ENCODE assay signal across 16 cellular contexts in the genomic region with DNA sequence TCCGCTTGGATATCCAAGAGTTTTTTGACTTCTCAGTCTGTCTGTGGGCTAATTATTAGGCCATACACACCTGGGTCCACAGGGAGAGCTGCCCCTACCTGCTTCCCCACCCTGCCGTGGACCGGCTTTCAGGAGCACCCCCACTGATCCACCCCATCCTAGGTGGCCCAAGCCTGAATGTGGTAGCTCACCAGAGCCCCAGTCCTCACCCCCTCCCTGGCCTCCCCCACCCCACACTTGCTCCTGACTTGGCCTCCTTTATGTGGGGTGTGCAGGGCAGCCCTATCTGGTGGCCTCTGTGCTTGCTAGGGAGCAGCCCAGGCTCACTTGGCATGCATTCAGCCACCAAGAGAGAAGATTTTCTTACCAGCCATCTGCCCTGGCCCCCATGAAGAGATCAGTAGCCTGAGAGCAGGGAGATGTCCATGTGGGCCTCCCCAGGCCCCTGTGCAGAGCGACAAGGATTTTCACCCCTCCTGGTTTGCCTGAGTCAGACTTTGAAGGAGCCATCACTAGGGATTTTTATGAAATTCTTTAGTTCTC. TPM values are rescaled to one million over a fixed set of nuclear protein-coding genes. Genes with fewer than 3 reads are reported as not detected.
A peak's percentile ranks its signal among the peaks of the same experiment; 100 is the strongest.
DNase-seq lines count a peak whose midpoint lies in the region; ATAC-seq and TF ChIP-seq lines count a peak whose summit lies in the region.
"Had no signal": no experiment of that assay in that cellular context is flagged by ENCODE, and none has a peak within 500 bp of the region (broad histone marks: within the 10 kb centered on the region; RNA-seq: fewer than 3 reads in every experiment).

No MANE protein-coding gene starts in this region.

- H4K12ac ChIP-seq in trophoblast cell (ENCODE audit: low read depth, low read length) = no peak overlapping the region

- peak overlapping the region; percentile 7 for H4K91ac ChIP-seq in trophoblast cell (ENCODE audit: low read depth, low read length)

- H3K4ac ChIP-seq in trophoblast cell (ENCODE audit: low read depth, low read length) = no peak overlapping the region

- no peak overlapping the region for H2AFZ ChIP-seq in trophoblast cell (ENCODE audit: insufficient read depth, low read length, poor library complexity)

- H3K18ac ChIP-seq in trophoblast cell (ENCODE audit: low read length) = no peak overlapping the region

- H4K20me1 ChIP-seq in DOHH2 (ENCODE audit: control insufficient read depth, insufficient read depth, low read depth, low read length) = peaks cover 4% of the 10 kb centered on the region; the same call in 1 of the 2 replicates

- intact Hi-C loops in CD4-positive, alpha-beta memory T cell (cut with micrococcal nuclease) = no loop called here
- intact Hi-C loops in psoas muscle (cut with DNase I) = no loop called here

- H3K36me3 ChIP-seq in DOHH2 (ENCODE audit: control insufficient read depth, low read length) (peaks cover 83% of the 10 kb centered on the region), trophoblast cell (ENCODE audit: control insufficient read depth in 1 of 2, insufficient read depth in 2 of 2, low read length in 2 of 2) (no peaks in the 10 kb centered on the region), psoas muscle (ENCODE audit: insufficient read depth in 1 of 2, low read depth in 1 of 2) (peaks cover 0 to 6% of the 10 kb centered on the region in 2 donors)
- no peaks in the 10 kb centered on the region for H3K36me3 ChIP-seq in CD4-positive, alpha-beta memory T cell (ENCODE audit: insufficient read depth, low read length)

- H3K79me1 ChIP-seq in trophoblast cell (ENCODE audit: low read length) = no peaks in the 10 kb centered on the region

- no peak overlapping the region for H2BK120ac ChIP-seq in trophoblast cell (ENCODE audit: insufficient read depth, low read length, poor library complexity)

- H3K4me1 ChIP-seq in DOHH2 (ENCODE audit: control insufficient read depth, low read length) = peaks cover 99% of the 10 kb centered on the region
- peaks cover 16 to 21% of the 10 kb centered on the region in 2 experiments for H3K4me1 ChIP-seq in trophoblast cell (ENCODE audit: control insufficient read depth in 1 of 2, insufficient read depth in 2 of 2, low read length in 2 of 2)
- no peaks in the 10 kb centered on the region for H3K4me1 ChIP-seq in CD4-positive, alpha-beta memory T cell (ENCODE audit: insufficient read depth, low read length)
- no peaks in the 10 kb centered on the region for H3K4me1 ChIP-seq in psoas muscle

- H3K4me3 ChIP-seq in DOHH2 (ENCODE audit: low read length) (peak overlapping the region; percentile 64), trophoblast cell (ENCODE audit: low read depth, low read length) (no peak overlapping the region), psoas muscle (no peak overlapping the region)
- no peak overlapping the region for H3K4me3 ChIP-seq in CD4-positive, alpha-beta memory T cell (ENCODE audit: low read length in 2 of 2)
- H3K4me3 ChIP-seq: SJSA1 had no signal

- H3F3A ChIP-seq in DOHH2 (ENCODE audit: control insufficient read depth, insufficient read depth) = peaks cover 64% of the 10 kb centered on the region

- POLR2A ChIA-PET in CD4-positive, alpha-beta memory T cell (lab: Charles Lee; ENCODE audit: partially characterized antibody) = no interaction called here

- H4K8ac ChIP-seq in trophoblast cell (ENCODE audit: low read depth, low read length) = no peak overlapping the region

- DNase-seq in NAMALWA (ENCODE audit: low spot score) (peak; percentile 51), trophoblast cell (no peak), psoas muscle (no peak), NCI-H2029 (lab: John Stamatoyannopoulos, UW) (no peak)
- no peak for DNase-seq in CD4-positive, alpha-beta memory T cell
- DNase-seq: AML-193; CD8-positive, alpha-beta T cell; DND-41; GDM1; KBM-7; NCI-H1092 treated with DMSO at 0.1 percent for 48 hours; OCI-M1; SW 1271 had no signal

- H2BK5ac ChIP-seq in trophoblast cell (ENCODE audit: low read depth, low read length, poor library complexity) = no peak overlapping the region

- TF ChIP-seq CTCF in DOHH2 (IDR thresholded peaks at IDR 0.05; ENCODE audit: low read depth, low read length, poor library complexity, severe bottlenecking) (no peak), psoas muscle (IDR thresholded peaks at IDR 0.05) (no peak)

- no peaks in the 10 kb centered on the region for H3K4me1 Mint-ChIP-seq in CD4-positive, alpha-beta memory T cell

- H3K27me3 ChIP-seq in DOHH2 (ENCODE audit: control insufficient read depth, low read length) (no peaks in the 10 kb centered on the region), trophoblast cell (ENCODE audit: insufficient read depth, low read length) (no peaks in the 10 kb centered on the region), psoas muscle (ENCODE audit: insufficient read depth in 3 of 3, low read length in 2 of 3) (no peaks in the 10 kb centered on the region)
- no peaks in the 10 kb centered on the region for H3K27me3 ChIP-seq in CD4-positive, alpha-beta memory T cell (ENCODE audit: insufficient read depth, low read length)
- H3K27me3 ChIP-seq: SJSA1 had no signal

- H3K23ac ChIP-seq in trophoblast cell (ENCODE audit: low read length) = no peak overlapping the region

- no peak overlapping the region for H3K9ac ChIP-seq in trophoblast cell (ENCODE audit: low read length)

- no peaks in the 10 kb centered on the region for H3K36me3 Mint-ChIP-seq in CD4-positive, alpha-beta memory T cell
- H3K36me3 Mint-ChIP-seq: CD8-positive, alpha-beta T cell had no signal

- H3K27ac Mint-ChIP-seq in CD4-positive, alpha-beta memory T cell = no peak overlapping the region
- H3K27ac Mint-ChIP-seq: CD8-positive, alpha-beta T cell had no signal

- H2BK12ac ChIP-seq in trophoblast cell (ENCODE audit: low read length) = no peak overlapping the region

- H3K79me2 ChIP-seq in DOHH2 (ENCODE audit: control insufficient read depth, low read length) (peaks cover 89% of the 10 kb centered on the region), trophoblast cell (ENCODE audit: control insufficient read depth, insufficient read depth, low read length, poor library complexity) (no peaks in the 10 kb centered on the region)

- H3K27ac ChIP-seq in DOHH2 (ENCODE audit: low read depth, low read length) = peak overlapping the region; percentile 92
- H3K27ac ChIP-seq in angular gyrus (ENCODE audit: low read depth, low read length) = peak overlapping the region; percentile 40
- no peak overlapping the region for H3K27ac ChIP-seq in trophoblast cell (ENCODE audit: low read depth, low read length)
- no peak overlapping the region for H3K27ac ChIP-seq in CD4-positive, alpha-beta memory T cell (ENCODE audit: low read depth, low read length)
- H3K27ac ChIP-seq in psoas muscle = no peak overlapping the region
- H3K27ac ChIP-seq: SJSA1 had no signal

- no peak for ATAC-seq in psoas muscle
- ATAC-seq: CD8-positive, alpha-beta T cell had no signal

- no peaks in the 10 kb centered on the region for H3K9me3 ChIP-seq in DOHH2 (ENCODE audit: control insufficient read depth, insufficient read depth, low read length)
- H3K9me3 ChIP-seq in trophoblast cell (ENCODE audit: insufficient read depth, low read depth, low read length) = no peaks in the 10 kb centered on the region
- no peaks in the 10 kb centered on the region for H3K9me3 ChIP-seq in CD4-positive, alpha-beta memory T cell (ENCODE audit: control insufficient read depth in 1 of 2, low read length in 2 of 2)
- H3K9me3 ChIP-seq in psoas muscle = no peaks in the 10 kb centered on the region
- H3K9me3 ChIP-seq: SJSA1 had no signal

- no peaks in the 10 kb centered on the region for H3K9me3 Mint-ChIP-seq in CD4-positive, alpha-beta memory T cell
- H3K9me3 Mint-ChIP-seq: CD8-positive, alpha-beta T cell had no signal

- H2AK5ac ChIP-seq in trophoblast cell (ENCODE audit: low read length) = peak overlapping the region; percentile 4

- H3K9me2 ChIP-seq in DOHH2 (replicated peaks; ENCODE audit: control insufficient read depth, low read length) = no peaks in the 10 kb centered on the region

- H3K4me3 Mint-ChIP-seq in CD4-positive, alpha-beta memory T cell = no peak overlapping the region
- H3K4me3 Mint-ChIP-seq: CD8-positive, alpha-beta T cell had no signal

- CTCF ChIA-PET in CD4-positive, alpha-beta memory T cell (lab: Charles Lee; ENCODE audit: partially characterized antibody) = interaction anchor here (0.8 kb wide), 1 partner anchor 81 kb away, joined by 3 read pairs; no protein-coding TSS in a partner anchor

- H3K27me3 Mint-ChIP-seq in CD4-positive, alpha-beta memory T cell = peaks cover 6 to 16% of the 10 kb centered on the region in 2 donors

- H3K14ac ChIP-seq in trophoblast cell (ENCODE audit: low read length) = peak overlapping the region; percentile 10

- no CpG with 5 or more reads among the region's 4 CpGs for WGBS in trophoblast cell (ENCODE audit: extremely low coverage, insufficient coverage, insufficient read length)
- 92 to 99% (median 97%) methylated on average over 4 of the region's 4 CpGs for WGBS in psoas muscle, 3 donors

- H3K4me2 ChIP-seq in DOHH2 (ENCODE audit: low read length) = peak overlapping the region; percentile 97
- no peak overlapping the region for H3K4me2 ChIP-seq in trophoblast cell (ENCODE audit: low read length)

RNA-seq across cellular contexts. Expression of a gene that starts 11.2 kb away (rescaled TPM):
- 1.1 and 1.2 TPM in 2 replicates for polyA plus RNA-seq in trophoblast cell (2013)
- total RNA-seq in CD4-positive, alpha-beta memory T cell = under 1 TPM; 0.53 to 0.58 TPM
- under 1 TPM in 1 of 2 donors, not detected in 1; 0.50 TPM for polyA plus RNA-seq in CD4-positive, alpha-beta memory T cell
- 1 to 10 TPM; 2.6 to 7.6 (median 4.5) TPM for total RNA-seq in psoas muscle
- 1 to 10 TPM in 2 of 3 donors, under 1 TPM in 1; 0.91 to 2.3 (median 1.8) TPM for polyA plus RNA-seq in psoas muscle

RNA-seq across cellular contexts. Expression of a gene that starts 50.7 kb away (rescaled TPM):
- polyA plus RNA-seq in trophoblast cell (2013) = 1.6 and 2.0 TPM in 2 replicates
- not detected for total RNA-seq in CD4-positive, alpha-beta memory T cell
- polyA plus RNA-seq in CD4-positive, alpha-beta memory T cell = not detected
- 10 to 100 TPM in 3 of 4 donors, 1 to 10 TPM in 1; 8.5 to 51.6 (median 23.1) TPM for total RNA-seq in psoas muscle
- 10 to 100 TPM in 1 of 3 donors, 1 to 10 TPM in 2; 7.3 to 11.9 (median 8.0) TPM for polyA plus RNA-seq in psoas muscle
- total RNA-seq: CD8-positive, alpha-beta T cell had no signal

Comparison
In these comparisons a context has a peak if more than half of its experiments do, and no peak if none do; other contexts are left out.
1. H3K27ac ChIP-seq: peak in DOHH2 (single experiment) and angular gyrus (single experiment); none in trophoblast cell (single experiment), CD4-positive, alpha-beta memory T cell (single experiment) and psoas muscle (single experiment).
2. RNA of a gene that starts 50.7 kb away (total RNA-seq): 8.5 to 51.6 TPM in psoas muscle; not detected in CD4-positive, alpha-beta memory T cell; every median in the first group is over 4 times any median in the second.